ENCODE assay signal across 5 cellular contexts in the genomic region with DNA sequence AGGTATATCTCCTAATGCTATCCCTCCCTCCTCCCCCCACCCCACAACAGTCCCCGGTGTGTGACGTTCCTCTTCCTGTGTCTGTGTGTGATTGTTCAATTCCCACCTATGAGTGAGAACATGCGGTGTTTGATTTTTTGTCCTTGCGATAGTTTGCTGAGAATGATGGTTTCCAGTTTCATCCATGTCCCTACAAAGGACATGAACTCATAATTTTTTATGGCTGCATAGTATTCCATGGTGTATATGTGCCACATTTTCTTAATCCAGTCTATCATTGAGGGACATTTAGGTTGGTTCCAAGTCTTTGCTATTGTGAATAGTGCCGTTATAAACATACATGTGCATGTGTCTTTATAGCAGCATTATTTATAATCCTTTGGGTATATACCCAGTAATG. TPM values are rescaled to one million over a fixed set of nuclear protein-coding genes. Genes with fewer than 3 reads are reported as not detected.
"Had no signal": no experiment of that assay in that cellular context is flagged by ENCODE, and none has a peak within 500 bp of the region (broad histone marks: within the 10 kb centered on the region; RNA-seq: fewer than 3 reads in every experiment).

No MANE protein-coding gene starts in this region.

RNA-seq across cellular contexts. Expression of a gene that starts 8.2 kb away (rescaled TPM):
- total RNA-seq: GM23248, H7, IMR-90, K562 had no signal

RNA-seq across cellular contexts. Expression of a gene that starts 11.9 kb away (rescaled TPM):
- total RNA-seq: GM23248, H4, H7, IMR-90, K562 had no signal

RNA-seq across cellular contexts. Expression of a gene that starts 17.7 kb away (rescaled TPM):
- total RNA-seq: GM23248, H7, IMR-90, K562 had no signal

RNA-seq across cellular contexts. Expression of a gene that starts 19.1 kb away (rescaled TPM):
- total RNA-seq: GM23248, H4, H7, IMR-90, K562 had no signal

RNA-seq across cellular contexts. Expression of a gene that starts 28.0 kb away (rescaled TPM):
- total RNA-seq: GM23248, H4, H7, IMR-90, K562 had no signal
